Comparison of ENCODE assay signal across 3 cellular contexts in genomic region chrX:22097295-22097694, GRCh38.
TF ChIP-seq lines count a peak whose summit lies in the region.

No MANE protein-coding gene starts in this region.

TF ChIP-seq in A549, 52 proteins besides CTCF, POLR2A, EP300 and RAD21:
- TF ChIP-seq, protein P1, sequence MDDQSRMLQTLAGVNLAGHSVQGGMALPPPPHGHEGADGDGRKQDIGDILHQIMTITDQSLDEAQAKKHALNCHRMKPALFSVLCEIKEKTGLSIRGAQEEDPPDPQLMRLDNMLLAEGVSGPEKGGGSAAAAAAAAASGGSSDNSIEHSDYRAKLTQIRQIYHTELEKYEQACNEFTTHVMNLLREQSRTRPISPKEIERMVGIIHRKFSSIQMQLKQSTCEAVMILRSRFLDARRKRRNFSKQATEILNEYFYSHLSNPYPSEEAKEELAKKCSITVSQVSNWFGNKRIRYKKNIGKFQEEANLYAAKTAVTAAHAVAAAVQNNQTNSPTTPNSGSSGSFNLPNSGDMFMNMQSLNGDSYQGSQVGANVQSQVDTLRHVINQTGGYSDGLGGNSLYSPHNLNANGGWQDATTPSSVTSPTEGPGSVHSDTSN (IDR thresholded peaks at IDR 0.05), result no peak
- TF ChIP-seq MAZ (IDR thresholded peaks at IDR 0.05; ENCODE audit: borderline replicate concordance, low read depth, low read length) (no peak), KDM5A (IDR thresholded peaks at IDR 0.05) (no peak), JUNB (IDR thresholded peaks at IDR 0.05) (peak; percentile 27; the same call in 1 of the 2 replicates), ZFP36 (IDR thresholded peaks at IDR 0.05; ENCODE audit: borderline replicate concordance, partially characterized antibody) (no peak), NR3C1 (IDR thresholded peaks at IDR 0.05) (no peak), NFE2L2 (conservative IDR thresholded peaks at IDR 0.05; ENCODE audit: low read length) (no peak), HOXB5 (CRISPR knock-in tag; IDR thresholded peaks at IDR 0.05) (peak; percentile 47; the same call in 1 of the 2 replicates), ESRRA (IDR thresholded peaks at IDR 0.05; ENCODE audit: borderline replicate concordance, low read length) (no peak), FOSL2 (IDR thresholded peaks at IDR 0.05) (no peak), FOSL2 (CRISPR knock-in tag; IDR thresholded peaks at IDR 0.05) (peak; percentile 81), GATA3 (IDR thresholded peaks at IDR 0.05; ENCODE audit: borderline replicate concordance) (0 out of 2 replicates have a peak, but pooled peaks have one; percentile 28), BHLHE40 (IDR thresholded peaks at IDR 0.05; ENCODE audit: low read depth, low read length) (no peak), MAFK (IDR thresholded peaks at IDR 0.05; ENCODE audit: partially characterized antibody) (peak; percentile 10)
- TF ChIP-seq, protein P2, sequence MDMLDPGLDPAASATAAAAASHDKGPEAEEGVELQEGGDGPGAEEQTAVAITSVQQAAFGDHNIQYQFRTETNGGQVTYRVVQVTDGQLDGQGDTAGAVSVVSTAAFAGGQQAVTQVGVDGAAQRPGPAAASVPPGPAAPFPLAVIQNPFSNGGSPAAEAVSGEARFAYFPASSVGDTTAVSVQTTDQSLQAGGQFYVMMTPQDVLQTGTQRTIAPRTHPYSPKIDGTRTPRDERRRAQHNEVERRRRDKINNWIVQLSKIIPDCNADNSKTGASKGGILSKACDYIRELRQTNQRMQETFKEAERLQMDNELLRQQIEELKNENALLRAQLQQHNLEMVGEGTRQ (IDR thresholded peaks at IDR 0.05), result peak; percentile 58
TF ChIP-seq in A549: peak in this region for 6.

TF ChIP-seq in HCT116, 20 proteins besides CTCF, POLR2A, EP300 and RAD21:
- TF ChIP-seq FOSL1 (IDR thresholded peaks at IDR 0.05; ENCODE audit: low read depth) (no peak), MAX (IDR thresholded peaks at IDR 0.05) (no peak), EZH2phosphoT487 (IDR thresholded peaks at IDR 0.05; ENCODE audit: borderline replicate concordance) (no peak), CBX3 (IDR thresholded peaks at IDR 0.05; ENCODE audit: low read depth) (no peak), ELF1 (IDR thresholded peaks at IDR 0.05; ENCODE audit: borderline replicate concordance, low read depth) (no peak), SIN3A (IDR thresholded peaks at IDR 0.05; ENCODE audit: low read depth) (no peak), SRF (IDR thresholded peaks at IDR 0.05; ENCODE audit: low read depth) (no peak), SP1 (IDR thresholded peaks at IDR 0.05; ENCODE audit: low read depth) (no peak), ZNF274 (IDR thresholded peaks at IDR 0.05; ENCODE audit: low read depth, low read length) (no peak), POLR2AphosphoS5 (IDR thresholded peaks at IDR 0.05; ENCODE audit: low read depth, low read length) (no peak), YY1 (IDR thresholded peaks at IDR 0.05; ENCODE audit: extremely low read depth, insufficient replicate concordance, low read depth, low read length) (no peak), TCF7L2 (IDR thresholded peaks at IDR 0.05; ENCODE audit: borderline replicate concordance, extremely low read depth, insufficient read depth, insufficient read length) (no peak), CEBPB (IDR thresholded peaks at IDR 0.05; ENCODE audit: low read depth) (no peak), ZBTB33 (IDR thresholded peaks at IDR 0.05; ENCODE audit: extremely low read depth, insufficient replicate concordance, low read length) (no peak), ZFX (IDR thresholded peaks at IDR 0.05) (no peak), EZH2 (IDR thresholded peaks at IDR 0.05) (no peak)
- TF ChIP-seq, protein P3, sequence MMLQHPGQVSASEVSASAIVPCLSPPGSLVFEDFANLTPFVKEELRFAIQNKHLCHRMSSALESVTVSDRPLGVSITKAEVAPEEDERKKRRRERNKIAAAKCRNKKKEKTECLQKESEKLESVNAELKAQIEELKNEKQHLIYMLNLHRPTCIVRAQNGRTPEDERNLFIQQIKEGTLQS (IDR thresholded peaks at IDR 0.05), result no peak
- TF ChIP-seq, protein P4, sequence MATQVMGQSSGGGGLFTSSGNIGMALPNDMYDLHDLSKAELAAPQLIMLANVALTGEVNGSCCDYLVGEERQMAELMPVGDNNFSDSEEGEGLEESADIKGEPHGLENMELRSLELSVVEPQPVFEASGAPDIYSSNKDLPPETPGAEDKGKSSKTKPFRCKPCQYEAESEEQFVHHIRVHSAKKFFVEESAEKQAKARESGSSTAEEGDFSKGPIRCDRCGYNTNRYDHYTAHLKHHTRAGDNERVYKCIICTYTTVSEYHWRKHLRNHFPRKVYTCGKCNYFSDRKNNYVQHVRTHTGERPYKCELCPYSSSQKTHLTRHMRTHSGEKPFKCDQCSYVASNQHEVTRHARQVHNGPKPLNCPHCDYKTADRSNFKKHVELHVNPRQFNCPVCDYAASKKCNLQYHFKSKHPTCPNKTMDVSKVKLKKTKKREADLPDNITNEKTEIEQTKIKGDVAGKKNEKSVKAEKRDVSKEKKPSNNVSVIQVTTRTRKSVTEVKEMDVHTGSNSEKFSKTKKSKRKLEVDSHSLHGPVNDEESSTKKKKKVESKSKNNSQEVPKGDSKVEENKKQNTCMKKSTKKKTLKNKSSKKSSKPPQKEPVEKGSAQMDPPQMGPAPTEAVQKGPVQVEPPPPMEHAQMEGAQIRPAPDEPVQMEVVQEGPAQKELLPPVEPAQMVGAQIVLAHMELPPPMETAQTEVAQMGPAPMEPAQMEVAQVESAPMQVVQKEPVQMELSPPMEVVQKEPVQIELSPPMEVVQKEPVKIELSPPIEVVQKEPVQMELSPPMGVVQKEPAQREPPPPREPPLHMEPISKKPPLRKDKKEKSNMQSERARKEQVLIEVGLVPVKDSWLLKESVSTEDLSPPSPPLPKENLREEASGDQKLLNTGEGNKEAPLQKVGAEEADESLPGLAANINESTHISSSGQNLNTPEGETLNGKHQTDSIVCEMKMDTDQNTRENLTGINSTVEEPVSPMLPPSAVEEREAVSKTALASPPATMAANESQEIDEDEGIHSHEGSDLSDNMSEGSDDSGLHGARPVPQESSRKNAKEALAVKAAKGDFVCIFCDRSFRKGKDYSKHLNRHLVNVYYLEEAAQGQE (IDR thresholded peaks at IDR 0.05; ENCODE audit: low read depth), result no peak

TF ChIP-seq in K562, 482 proteins besides CTCF, POLR2A, EP300 and RAD21 (continues in another document):
- TF ChIP-seq MCM2 (IDR thresholded peaks at IDR 0.05; ENCODE audit: low read depth) (no peak), TSHZ1 (CRISPR knock-in tag; IDR thresholded peaks at IDR 0.05) (no peak), FIP1L1 (IDR thresholded peaks at IDR 0.05; ENCODE audit: low read depth, low read length, poor library complexity, severe bottlenecking) (no peak), CBX5 (IDR thresholded peaks at IDR 0.05; ENCODE audit: borderline replicate concordance, low read depth) (no peak), HMG20A (CRISPR knock-in tag; conservative IDR thresholded peaks at IDR 0.05) (no peak), IRF1 (CRISPR knock-in tag; IDR thresholded peaks at IDR 0.05; ENCODE audit: borderline replicate concordance) (no peak)
- TF ChIP-seq, protein P5, sequence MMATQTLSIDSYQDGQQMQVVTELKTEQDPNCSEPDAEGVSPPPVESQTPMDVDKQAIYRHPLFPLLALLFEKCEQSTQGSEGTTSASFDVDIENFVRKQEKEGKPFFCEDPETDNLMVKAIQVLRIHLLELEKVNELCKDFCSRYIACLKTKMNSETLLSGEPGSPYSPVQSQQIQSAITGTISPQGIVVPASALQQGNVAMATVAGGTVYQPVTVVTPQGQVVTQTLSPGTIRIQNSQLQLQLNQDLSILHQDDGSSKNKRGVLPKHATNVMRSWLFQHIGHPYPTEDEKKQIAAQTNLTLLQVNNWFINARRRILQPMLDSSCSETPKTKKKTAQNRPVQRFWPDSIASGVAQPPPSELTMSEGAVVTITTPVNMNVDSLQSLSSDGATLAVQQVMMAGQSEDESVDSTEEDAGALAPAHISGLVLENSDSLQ (IDR thresholded peaks at IDR 0.05), result peak; percentile 46; the same call in 1 of the 2 replicates
- TF ChIP-seq, protein P3 (IDR thresholded peaks at IDR 0.05), result peak; percentile 28; the same call in 1 of the 2 replicates
- TF ChIP-seq, protein P3 (CRISPR knock-in tag; conservative IDR thresholded peaks at IDR 0.05), result no peak
